In the genomic region with DNA sequence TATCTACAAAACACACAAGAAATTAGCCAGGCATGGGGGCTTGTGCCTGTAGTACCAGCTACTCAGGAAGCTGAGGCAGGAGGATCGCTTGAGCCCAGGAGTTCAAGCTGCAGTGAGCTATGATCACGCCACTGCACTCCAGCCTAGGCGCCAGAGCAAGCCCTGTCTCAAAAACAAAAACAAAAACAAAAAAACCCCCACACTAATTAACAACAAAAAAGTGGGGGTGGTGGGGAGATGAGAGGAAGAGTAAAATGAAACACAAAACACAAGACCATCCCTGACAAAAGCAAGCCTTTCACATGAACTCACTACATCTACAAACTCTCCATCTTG, we compare ENCODE assay signal across 19 cellular contexts. TPM values are rescaled to one million over a fixed set of nuclear protein-coding genes. Genes with fewer than 3 reads are reported as not detected.
DNase-seq lines count a peak whose midpoint lies in the region; ATAC-seq, FAIRE-seq and TF ChIP-seq lines count a peak whose summit lies in the region.
"Had no signal": no experiment of that assay in that cellular context is flagged by ENCODE, and none has a peak within 500 bp of the region (broad histone marks: within the 10 kb centered on the region; RNA-seq: fewer than 3 reads in every experiment).

No MANE protein-coding gene starts in this region.

- H3K4me3 ChIP-seq in GM12878 (no peak overlapping the region), lower lobe of right lung (no peak overlapping the region), suprapubic skin (no peak overlapping the region), pancreas (no peak overlapping the region)
- H3K4me3 ChIP-seq: testis had no signal

- no peaks in the 10 kb centered on the region for H4K20me1 ChIP-seq in GM12878 (ENCODE audit: control insufficient read depth, insufficient read depth)

- peaks cover 58% of the 10 kb centered on the region for H3K4me1 Mint-ChIP-seq in HFFc6 (ENCODE audit: low read depth)

- TF ChIP-seq CTCF in HFFc6 (IDR thresholded peaks at IDR 0.05) (no peak), GM12878 (IDR thresholded peaks at IDR 0.05 in 2 of 3, conservative IDR thresholded peaks at IDR 0.05 in 1 of 3; ENCODE audit: control insufficient read depth in 2 of 3, extremely low read depth in 1 of 3, insufficient read depth in 1 of 3, low read depth in 3 of 3, low read length in 3 of 3) (no peak), lower lobe of right lung (IDR thresholded peaks at IDR 0.05) (no peak), suprapubic skin (IDR thresholded peaks at IDR 0.05) (no peak), pancreas (IDR thresholded peaks at IDR 0.05) (no peak)

- H3K9me3 Mint-ChIP-seq in HFFc6, result no peaks in the 10 kb centered on the region
- H3K9me3 Mint-ChIP-seq: activated CD4-positive, alpha-beta T cell treated with anti-CD3 and anti-CD28 coated beads, Interleukin-2, amount 10 ng/mL, durations not matched to agents 24 days and 14 days; memory B cell had no signal

- intact Hi-C loops in GM12878 (cut with micrococcal nuclease; ENCODE audit: unreplicated experiment), result no loop called here
- intact Hi-C loops in lower lobe of right lung (cut with DNase I), result no loop called here
- intact Hi-C loops in pancreas (cut with DNase I), result no loop called here

- H3K9me3 ChIP-seq in GM12878 (replicated peaks; ENCODE audit: control insufficient read depth, insufficient read depth, low read length), result no peaks in the 10 kb centered on the region
- H3K9me3 ChIP-seq in lower lobe of right lung, result no peaks in the 10 kb centered on the region
- H3K9me3 ChIP-seq in suprapubic skin, result no peaks in the 10 kb centered on the region
- H3K9me3 ChIP-seq in pancreas, result no peaks in the 10 kb centered on the region
- H3K9me3 ChIP-seq: BE2C, testis had no signal

- CTCF ChIA-PET in GM12878 (lab: Yijun Ruan, JAX), result interaction anchor here (1.0 to 1.2 kb wide), 2 partner anchors 13 to 32 kb away, joined by 3 read pairs; no protein-coding TSS in a partner anchor

- DNase-seq in HFFc6 (no peak), GM12878 (ENCODE audit: low read depth, low spot score) (no peak), lower lobe of right lung (no peak), suprapubic skin (ENCODE audit: low spot score in 2 of 2) (no peak), pancreas (no peak), amygdala (lab: John Stamatoyannopoulos, UW) (no peak), T-helper 9 cell (no peak)
- no peak for DNase-seq in activated T-cell treated with anti-CD3 and anti-CD28 coated beads, Interleukin-2, amount 50 U/mL, for 48 hours
- DNase-seq: activated CD4-positive, alpha-beta T cell treated with anti-CD3 and anti-CD28 coated beads, Interleukin-2, amount 10 ng/mL, durations not matched to agents 24 days and 14 days; activated naive CD4-positive, alpha-beta T cell treated with anti-CD3 and anti-CD28 coated beads, Interleukin-2, amount 50 U/mL, for 16 hours; BE2C; effector CD4-positive, alpha-beta T cell; NCI-H526 treated with DMSO at 0.1 percent for 48 hours; testis had no signal

- BruUV-seq in GM12878 (replicated peaks; lab: Mats Ljungman, UMichigan), result no TSS peak

- RAD21 ChIA-PET in GM12878 (lab: Charles Lee; ENCODE audit: unreplicated experiment), result interaction anchor here (0.7 to 2.2 kb wide), 4 partner anchors 27 to 65 kb away, joined by 4 to 6 read pairs (median 5); no protein-coding TSS in a partner anchor

- ATAC-seq in GM12878 (no peak), lower lobe of right lung (no peak), pancreas (no peak)
- ATAC-seq: Panc1, SK-N-SH treated with all-trans-retinoic acid at 6 μM for 48 hours had no signal

- no peak overlapping the region for H3K9ac ChIP-seq in GM12878 (ENCODE audit: control insufficient read depth, insufficient read depth, low read length)

- in situ Hi-C loops in GM12878 (cut with MboI), result no loop called here

- H3K4me1 ChIP-seq in GM12878 (ENCODE audit: control insufficient read depth, insufficient read depth, low read length) (peaks cover 19% of the 10 kb centered on the region), lower lobe of right lung (peaks cover 45% of the 10 kb centered on the region), suprapubic skin (peaks cover 37% of the 10 kb centered on the region), pancreas (peaks cover 0 to 11% (median 10%) of the 10 kb centered on the region in 3 donors)
- H3K4me1 ChIP-seq: BE2C had no signal

- H3K27me3 ChIP-seq in GM12878 (replicated peaks in 1 of 2; ENCODE audit: control insufficient read depth in 2 of 2, insufficient read depth in 2 of 2, low read length in 1 of 2) (no peaks in the 10 kb centered on the region), lower lobe of right lung (ENCODE audit: low read depth) (no peaks in the 10 kb centered on the region), suprapubic skin (no peaks in the 10 kb centered on the region), pancreas (no peaks in the 10 kb centered on the region)
- H3K27me3 ChIP-seq: BE2C, testis had no signal

- POLR2A ChIA-PET in GM12878 (lab: Charles Lee), result interaction anchor here (1.0 kb wide), 1 partner anchor 54 kb away, joined by 3 read pairs; the partner anchor contains the start of gene HECTD1

- WGBS in GM12878 (ENCODE audit: insufficient coverage, insufficient replicate concordance, low lambda C conversion rate, missing lambda C conversion rate), result 73% methylated on average over 3 of the region's 3 CpGs
- 97% methylated on average over 3 of the region's 3 CpGs for WGBS in suprapubic skin
- 93 to 94% methylated on average over 3 of the region's 3 CpGs for WGBS in pancreas, 2 donors

- FAIRE-seq in GM12878 (lab: Jason Lieb, UNC) (no peak), pancreas (lab: Jason Lieb, UNC) (no peak)
- FAIRE-seq: GM18507 had no signal

- SMC1A ChIA-PET in GM12878 (lab: Charles Lee; ENCODE audit: uncharacterized antibody, unreplicated experiment), result interaction anchor here (1.1 to 1.2 kb wide), 2 partner anchors 29 to 188 kb away, joined by 3 read pairs; no protein-coding TSS in a partner anchor

- peak overlapping the region; percentile 8; the same call in 1 of the 2 replicates for H3K27ac ChIP-seq in GM12878 (ENCODE audit: control insufficient read depth, insufficient read depth)
- peak overlapping the region; percentile 81 for H3K27ac ChIP-seq in lower lobe of right lung
- H3K27ac ChIP-seq in suprapubic skin, result peak overlapping the region; percentile 80
- no peak overlapping the region for H3K27ac ChIP-seq in pancreas

- TF ChIP-seq RAD21 in GM12878 (IDR thresholded peaks at IDR 0.05; ENCODE audit: insufficient read depth, low read depth, low read length), result no peak

- H3K4me3 Mint-ChIP-seq in HFFc6, result peak overlapping the region; percentile 60; the same call in 1 of the 2 replicates
- H3K4me3 Mint-ChIP-seq: activated CD4-positive, alpha-beta T cell treated with anti-CD3 and anti-CD28 coated beads, Interleukin-2, amount 10 ng/mL, durations not matched to agents 24 days and 14 days; memory B cell had no signal

- peak overlapping the region; percentile 41; the same call in 1 of the 2 replicates for H3K4me2 ChIP-seq in GM12878 (ENCODE audit: control insufficient read depth, insufficient read depth)

- no peaks in the 10 kb centered on the region for H3K79me2 ChIP-seq in GM12878 (ENCODE audit: control insufficient read depth, insufficient read depth, low read length)

- H3K27ac Mint-ChIP-seq in HFFc6, result peak overlapping the region; percentile 85
- H3K27ac Mint-ChIP-seq: activated CD4-positive, alpha-beta T cell treated with anti-CD3 and anti-CD28 coated beads, Interleukin-2, amount 10 ng/mL, durations not matched to agents 24 days and 14 days; memory B cell had no signal

- peak overlapping the region; percentile 57 for H2AFZ ChIP-seq in GM12878 (ENCODE audit: control insufficient read depth, low read depth, low read length)

- TF ChIP-seq EP300 in GM12878 (IDR thresholded peaks at IDR 0.05; ENCODE audit: borderline replicate concordance in 1 of 2, control insufficient read depth in 1 of 2, low read depth in 2 of 2, low read length in 2 of 2) (no peak), suprapubic skin (IDR thresholded peaks at IDR 0.05) (no peak)

- H3K27me3 Mint-ChIP-seq in HFFc6 (ENCODE audit: insufficient read depth), result no peaks in the 10 kb centered on the region; the same call in none of the 2 replicates
- H3K27me3 Mint-ChIP-seq: activated CD4-positive, alpha-beta T cell treated with anti-CD3 and anti-CD28 coated beads, Interleukin-2, amount 10 ng/mL, durations not matched to agents 24 days and 14 days had no signal

- no peaks in the 10 kb centered on the region for H3K36me3 Mint-ChIP-seq in HFFc6 (ENCODE audit: low read depth)
- H3K36me3 Mint-ChIP-seq: brain, memory B cell had no signal

- TF ChIP-seq POLR2A in GM12878 (IDR thresholded peaks at IDR 0.05; ENCODE audit: low read depth, low read length) (no peak), suprapubic skin (IDR thresholded peaks at IDR 0.05) (no peak)

- no peaks in the 10 kb centered on the region for H3K36me3 ChIP-seq in GM12878 (ENCODE audit: control insufficient read depth in 2 of 2, insufficient read depth in 2 of 2, low read length in 1 of 2)
- H3K36me3 ChIP-seq in lower lobe of right lung, result no peaks in the 10 kb centered on the region
- H3K36me3 ChIP-seq in suprapubic skin, result no peaks in the 10 kb centered on the region
- H3K36me3 ChIP-seq in pancreas, result no peaks in the 10 kb centered on the region
- H3K36me3 ChIP-seq: BE2C had no signal

RNA-seq across cellular contexts. Expression of gene HECTD1, which starts 53.9 kb away (rescaled TPM):
- total RNA-seq in HFFc6 (2021; fragmentation: NEBNext Ultra II Directional; extraction: Animal tissue kit (Norgen Biotek cat#: 25700)), result 100 to 1,000 TPM; 125 to 153 (median 145) TPM
- total RNA-seq in GM12878 (2013; cell fraction: nucleolus; rRNA removed), result 424 and 467 TPM in 2 replicates
- total RNA-seq in GM12878 (2014; rRNA removed) (72.6 and 89.9 TPM in 2 replicates), GM12878 (2014; rRNA removed; fragmentation: Illumina TruSeq; extraction: Trizol) (99.1 and 104 TPM in 2 replicates), GM12878 (2021) (82.3 and 85.5 TPM in 2 replicates), lower lobe of right lung (166 TPM), suprapubic skin (100 to 1,000 TPM; 197 to 442 (median 271) TPM), pancreas (10 to 100 TPM; 67.3 to 84.4 (median 70.0) TPM)
- polyA plus RNA-seq in GM12878 (2011; ENCODE audit: low read depth), result 39.7 TPM
- polyA plus RNA-seq in GM12878 (2011; rRNA removed) (116 and 120 TPM in 2 replicates), GM12878 (2014; fragmentation: Illumina TruSeq; extraction: Trizol) (65.5 and 80.6 TPM in 2 replicates), GM12878 (2014; fragmentation: Nextera tagmentation; extraction: Ambion mirVana) (10 to 100 TPM; 27.3 to 27.4 TPM), GM12878 (2014; rRNA removed) (41.7 and 50.0 TPM in 2 replicates), GM12878 (2016; fragmentation: Nextera tagmentation; extraction: Ambion mirVana) (10 to 100 TPM; 34.6 to 42.6 TPM), pancreas (10 to 100 TPM; 28.7 to 44.5 TPM)
- polyA plus RNA-seq in GM12878 (2011; cell fraction: cytosol; rRNA removed), result 58.4 and 59.6 TPM in 2 replicates
- 122 and 143 TPM in 2 replicates for polyA plus RNA-seq in GM12878 (2011; cell fraction: nucleus; rRNA removed)
- polyA plus RNA-seq in GM12878 (2012), result 37.8 and 45.9 TPM in 2 replicates
- polyA minus RNA-seq in GM12878 (2011; rRNA and poly(A)+ RNA removed), result 278 and 310 TPM in 2 replicates
- polyA minus RNA-seq in GM12878 (2011; cell fraction: cytosol; rRNA and poly(A)+ RNA removed), result 75.9 and 78.3 TPM in 2 replicates
- polyA minus RNA-seq in GM12878 (2011; cell fraction: nucleus; rRNA and poly(A)+ RNA removed), result 107 and 172 TPM in 2 replicates

Comparison
In these comparisons a context has a peak if more than half of its experiments do, and no peak if none do; other contexts are left out.
1. H3K27ac ChIP-seq: peak in GM12878 (single experiment), lower lobe of right lung (single experiment) and suprapubic skin (single experiment); none in pancreas (0 of 4).